Comparison of ENCODE assay signal across 31 cellular contexts in genomic region chr2:34153484-34153883, GRCh38.
"Had no signal": no experiment of that assay in that cellular context is flagged by ENCODE, and none has a peak within 500 bp of the region (broad histone marks: within the 10 kb centered on the region; RNA-seq: fewer than 3 reads in every experiment).

No MANE protein-coding gene starts in this region.

- ATAC-seq: activated naive CD4-positive, alpha-beta T cell treated with anti-CD3 and anti-CD28 coated beads, Interleukin-2, amount 50 U/mL, for 72 hours; activated naive CD8-positive, alpha-beta T cell treated with anti-CD3 and anti-CD28 coated beads, Interleukin-2, amount 50 U/mL, for 24 hours; activated T-cell treated with anti-CD3 and anti-CD28 coated beads, Interleukin-2, amount 50 U/mL, for 4 hours; activated T-cell treated with anti-CD3 and anti-CD28 coated beads, Interleukin-2, amount 50 U/mL, for 72 hours; activated T-helper 17 cell treated with anti-CD3 and anti-CD28 coated beads, Interleukin-2, amount 50 U/mL, for 72 hours had no signal

- H3K27ac ChIP-seq: adrenal gland, ascending aorta, brain microvascular endothelial cell, breast epithelium, cardiac muscle cell had no signal

- H3K9me3 ChIP-seq: adrenal gland, ascending aorta, breast epithelium had no signal

- H3K4me1 ChIP-seq: adrenal gland, ascending aorta, breast epithelium had no signal

- DNase-seq: activated effector memory CD4-positive, alpha-beta T cell treated with anti-CD3 and anti-CD28 coated beads, Interleukin-2, amount 50 U/mL, for 16 hours; activated effector memory CD4-positive, alpha-beta T cell treated with Interleukin-2 at 50 U/mL for 16 hours; activated gamma-delta T cell; activated gamma-delta T cell treated with Interleukin-2 at 50 U/mL for 16 hours; activated naive CD4-positive, alpha-beta T cell; activated naive CD4-positive, alpha-beta T cell treated with anti-CD3 and anti-CD28 coated beads for 36 hours; activated naive CD4-positive, alpha-beta T cell treated with anti-CD3 and anti-CD28 coated beads, Interleukin-2, amount 10 ng/mL, durations not matched to agents 7 days and 5 days; activated naive CD4-positive, alpha-beta T cell treated with anti-CD3 and anti-CD28 coated beads, Interleukin-2, amount 50 U/mL, for 16 hours; activated naive CD4-positive, alpha-beta T cell treated with Interleukin-2 at 50 U/mL for 16 hours; activated naive CD8-positive, alpha-beta T cell treated with anti-CD3 and anti-CD28 coated beads for 36 hours; activated naive CD8-positive, alpha-beta T cell treated with anti-CD3 and anti-CD28 coated beads, Interleukin-2, amount 10 ng/mL, durations not matched to agents 7 days and 5 days; activated naive CD8-positive, alpha-beta T cell treated with anti-CD3 and anti-CD28 coated beads, Interleukin-2, amount 50 U/mL, for 24 hours; activated T-cell treated with anti-CD3 and anti-CD28 coated beads, Interleukin-2, amount 50 U/mL, for 1 hour; activated T-cell treated with anti-CD3 and anti-CD28 coated beads, Interleukin-2, amount 50 U/mL, for 24 hours; activated T-cell treated with anti-CD3 and anti-CD28 coated beads, Interleukin-2, amount 50 U/mL, for 4 hours; activated T-cell treated with anti-CD3 and anti-CD28 coated beads, Interleukin-2, amount 50 U/mL, for 48 hours; activated T-cell treated with anti-CD3 and anti-CD28 coated beads, Interleukin-2, amount 50 U/mL, for 72 hours; adrenal gland; amniotic stem cell; amygdala; anterior cingulate cortex; aorta; brain microvascular endothelial cell; caudate nucleus; central memory CD4-positive, alpha-beta T cell; cerebellar nuclear complex had no signal

- H3K36me3 ChIP-seq: adrenal gland, ascending aorta, brain microvascular endothelial cell, breast epithelium, cardiac muscle cell had no signal

- H3K27me3 ChIP-seq: adrenal gland, ascending aorta, brain microvascular endothelial cell, breast epithelium, cardiac muscle cell had no signal

- H3K4me3 ChIP-seq: adrenal gland, ascending aorta, breast epithelium, cardiac muscle cell had no signal
